In the genomic region with DNA sequence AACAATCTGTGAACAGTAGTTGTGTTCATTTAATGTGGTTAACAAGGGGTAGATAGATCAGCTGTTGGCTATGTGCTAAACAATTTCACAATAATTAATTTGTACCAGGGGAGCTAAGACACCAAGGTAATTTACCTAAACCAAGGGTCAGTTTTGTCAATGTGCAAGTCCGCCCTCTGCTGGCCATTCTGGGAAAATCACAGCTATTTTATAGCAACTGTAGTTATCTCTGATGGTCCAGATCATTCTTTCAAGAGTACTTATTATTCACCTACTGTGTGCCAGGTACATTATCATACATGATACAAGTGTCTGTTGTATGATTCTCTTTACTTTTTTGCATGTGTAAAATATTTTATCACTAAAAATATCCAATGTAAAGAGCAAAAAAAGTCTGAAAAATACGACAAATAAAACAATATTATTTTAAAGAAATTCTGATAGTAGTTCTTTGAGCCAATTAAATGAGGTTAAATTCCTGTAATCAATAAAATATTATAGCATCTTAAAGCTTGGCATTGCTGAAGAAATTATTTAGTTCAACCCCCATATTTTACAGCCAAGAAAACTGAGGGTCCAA, we compare ENCODE assay signal across 8 cellular contexts.
DNase-seq lines count a peak whose midpoint lies in the region; ATAC-seq and TF ChIP-seq lines count a peak whose summit lies in the region.

No MANE protein-coding gene starts in this region.

- ATAC-seq in HG02642 (IDR thresholded peaks at IDR 0.05; ENCODE audit: poor library complexity, unreplicated experiment) (peak; percentile 45), omental fat pad (ENCODE audit: low FRiP score) (no peak), GM21786 (IDR thresholded peaks at IDR 0.05; ENCODE audit: unreplicated experiment) (no peak)

- DNase-seq in NCI-H187 (lab: John Stamatoyannopoulos, UW) (peak; percentile 25 to 53), NCI-H187 treated with DMSO at 0.1 percent for 48 hours (lab: John Stamatoyannopoulos, UW) (no peak), NCI-H526 (lab: John Stamatoyannopoulos, UW) (peak; percentile 79 to 94), fibroblast of peridontal ligament (ENCODE audit: extremely low read depth) (peak; percentile 37), omental fat pad (ENCODE audit: low spot score) (peak; percentile 56)
- DNase-seq in activated CD8-positive, alpha-beta memory T cell treated with anti-CD3 and anti-CD28 coated beads for 24 hours, result peak; percentile 62

- TF ChIP-seq CTCF in omental fat pad (IDR thresholded peaks at IDR 0.05), result peak in 1 of 3 donors; percentile 15
